Comparison of ENCODE assay signal across 8 cellular contexts in genomic region chrX:38805294-38806053, GRCh38. TPM values are rescaled to one million over a fixed set of nuclear protein-coding genes. Genes with fewer than 3 reads are reported as not detected.
DNase-seq lines count a peak whose midpoint lies in the region; ATAC-seq and TF ChIP-seq lines count a peak whose summit lies in the region.

No MANE protein-coding gene starts in this region.

- peaks cover 49% of the 10 kb centered on the region for H3K4me1 Mint-ChIP-seq in nephron progenitor cell

- no peaks in the 10 kb centered on the region for H3K27me3 ChIP-seq in thoracic aorta (replicated peaks; ENCODE audit: insufficient read depth)

- peak; percentile 42 for ATAC-seq in HG03432 (IDR thresholded peaks at IDR 0.05; ENCODE audit: unreplicated experiment)
- peak; percentile 26 for ATAC-seq in thoracic aorta (ENCODE audit: insufficient number of reproducible peaks, low FRiP score, low read depth)

- no peaks in the 10 kb centered on the region for H3K36me3 ChIP-seq in thoracic aorta

- H3K27ac ChIP-seq in thoracic aorta, result peak overlapping the region; percentile 89 to 93

- DNase-seq in ELR (ENCODE audit: low read depth) (peak; percentile 71), fibroblast of pulmonary artery (ENCODE audit: low read depth) (peak; percentile 85), nephron progenitor cell (peak; percentile 30), thoracic aorta (ENCODE audit: low spot score) (no peak), NCI-H128 (lab: John Stamatoyannopoulos, UW; ENCODE audit: unreplicated experiment) (no peak)
- DNase-seq in activated effector memory CD4-positive, alpha-beta T cell treated with Interleukin-2 at 50 U/mL for 16 hours, result peak; percentile 58

- H3K27ac Mint-ChIP-seq in nephron progenitor cell, result peak overlapping the region; percentile 94

- H3K4me3 Mint-ChIP-seq in nephron progenitor cell, result peak overlapping the region; percentile 98

- H3K4me3 ChIP-seq in fibroblast of pulmonary artery (replicated peaks; ENCODE audit: low read depth, low read length) (peak overlapping the region; percentile 58), thoracic aorta (peak overlapping the region; percentile 86)

- peaks cover 2 to 21% of the 10 kb centered on the region in 2 donors for H3K4me1 ChIP-seq in thoracic aorta (ENCODE audit: control insufficient read depth in 1 of 2, low read depth in 2 of 2)

- H3K36me3 Mint-ChIP-seq in nephron progenitor cell (ENCODE audit: low read depth), result no peaks in the 10 kb centered on the region

- peaks cover 20% of the 10 kb centered on the region for H3K9me3 Mint-ChIP-seq in nephron progenitor cell

- no peaks in the 10 kb centered on the region for H3K27me3 Mint-ChIP-seq in nephron progenitor cell (ENCODE audit: low read depth, poor library complexity)

- TF ChIP-seq CTCF in fibroblast of pulmonary artery (IDR thresholded peaks at IDR 0.05; ENCODE audit: low read length, missing control alignments), result no peak
- TF ChIP-seq CTCF in nephron progenitor cell (IDR thresholded peaks at IDR 0.05), result no peak
- no peak for TF ChIP-seq CTCF in thoracic aorta (IDR thresholded peaks at IDR 0.05)

- H3K9me3 ChIP-seq in thoracic aorta, result no peaks in the 10 kb centered on the region

TF ChIP-seq in PFSK-1, 5 proteins besides CTCF, POLR2A, EP300 and RAD21:
- TF ChIP-seq POLR2AphosphoS5 (IDR thresholded peaks at IDR 0.05; ENCODE audit: low read depth, low read length), result peak; percentile 33; the same call in 1 of the 2 replicates
- TF ChIP-seq TAF1 (IDR thresholded peaks at IDR 0.05; ENCODE audit: borderline replicate concordance, insufficient read depth, low read length), result no peak
TF ChIP-seq in PFSK-1: peak in this region for 1.

RNA-seq across cellular contexts. Expression of gene MID1IP1, which starts 4.2 kb away (rescaled TPM):
- polyA plus RNA-seq in PFSK-1 (2012; ENCODE audit: insufficient read length, low read depth), result 178 TPM
- 10 to 100 TPM; 46.3 to 59.2 TPM for total RNA-seq in thoracic aorta

Comparison
In these comparisons a context has a peak if more than half of its experiments do, and no peak if none do; other contexts are left out.
1. DNase-seq: peak in ELR (single experiment), activated effector memory CD4-positive, alpha-beta T cell treated with Interleukin-2 at 50 U/mL for 16 hours (single experiment), fibroblast of pulmonary artery (single experiment) and nephron progenitor cell (single experiment); none in thoracic aorta (single experiment) and NCI-H128 (single experiment).